In genomic region chr11:24509114-24509513, GRCh38 we compare ENCODE assay signal across 1 cellular context.
TF ChIP-seq lines count a peak whose summit lies in the region.

No MANE protein-coding gene starts in this region.

TF ChIP-seq in GM23338, 12 proteins besides CTCF, POLR2A, EP300 and RAD21 (continued from another document):
- TF ChIP-seq, protein P1, sequence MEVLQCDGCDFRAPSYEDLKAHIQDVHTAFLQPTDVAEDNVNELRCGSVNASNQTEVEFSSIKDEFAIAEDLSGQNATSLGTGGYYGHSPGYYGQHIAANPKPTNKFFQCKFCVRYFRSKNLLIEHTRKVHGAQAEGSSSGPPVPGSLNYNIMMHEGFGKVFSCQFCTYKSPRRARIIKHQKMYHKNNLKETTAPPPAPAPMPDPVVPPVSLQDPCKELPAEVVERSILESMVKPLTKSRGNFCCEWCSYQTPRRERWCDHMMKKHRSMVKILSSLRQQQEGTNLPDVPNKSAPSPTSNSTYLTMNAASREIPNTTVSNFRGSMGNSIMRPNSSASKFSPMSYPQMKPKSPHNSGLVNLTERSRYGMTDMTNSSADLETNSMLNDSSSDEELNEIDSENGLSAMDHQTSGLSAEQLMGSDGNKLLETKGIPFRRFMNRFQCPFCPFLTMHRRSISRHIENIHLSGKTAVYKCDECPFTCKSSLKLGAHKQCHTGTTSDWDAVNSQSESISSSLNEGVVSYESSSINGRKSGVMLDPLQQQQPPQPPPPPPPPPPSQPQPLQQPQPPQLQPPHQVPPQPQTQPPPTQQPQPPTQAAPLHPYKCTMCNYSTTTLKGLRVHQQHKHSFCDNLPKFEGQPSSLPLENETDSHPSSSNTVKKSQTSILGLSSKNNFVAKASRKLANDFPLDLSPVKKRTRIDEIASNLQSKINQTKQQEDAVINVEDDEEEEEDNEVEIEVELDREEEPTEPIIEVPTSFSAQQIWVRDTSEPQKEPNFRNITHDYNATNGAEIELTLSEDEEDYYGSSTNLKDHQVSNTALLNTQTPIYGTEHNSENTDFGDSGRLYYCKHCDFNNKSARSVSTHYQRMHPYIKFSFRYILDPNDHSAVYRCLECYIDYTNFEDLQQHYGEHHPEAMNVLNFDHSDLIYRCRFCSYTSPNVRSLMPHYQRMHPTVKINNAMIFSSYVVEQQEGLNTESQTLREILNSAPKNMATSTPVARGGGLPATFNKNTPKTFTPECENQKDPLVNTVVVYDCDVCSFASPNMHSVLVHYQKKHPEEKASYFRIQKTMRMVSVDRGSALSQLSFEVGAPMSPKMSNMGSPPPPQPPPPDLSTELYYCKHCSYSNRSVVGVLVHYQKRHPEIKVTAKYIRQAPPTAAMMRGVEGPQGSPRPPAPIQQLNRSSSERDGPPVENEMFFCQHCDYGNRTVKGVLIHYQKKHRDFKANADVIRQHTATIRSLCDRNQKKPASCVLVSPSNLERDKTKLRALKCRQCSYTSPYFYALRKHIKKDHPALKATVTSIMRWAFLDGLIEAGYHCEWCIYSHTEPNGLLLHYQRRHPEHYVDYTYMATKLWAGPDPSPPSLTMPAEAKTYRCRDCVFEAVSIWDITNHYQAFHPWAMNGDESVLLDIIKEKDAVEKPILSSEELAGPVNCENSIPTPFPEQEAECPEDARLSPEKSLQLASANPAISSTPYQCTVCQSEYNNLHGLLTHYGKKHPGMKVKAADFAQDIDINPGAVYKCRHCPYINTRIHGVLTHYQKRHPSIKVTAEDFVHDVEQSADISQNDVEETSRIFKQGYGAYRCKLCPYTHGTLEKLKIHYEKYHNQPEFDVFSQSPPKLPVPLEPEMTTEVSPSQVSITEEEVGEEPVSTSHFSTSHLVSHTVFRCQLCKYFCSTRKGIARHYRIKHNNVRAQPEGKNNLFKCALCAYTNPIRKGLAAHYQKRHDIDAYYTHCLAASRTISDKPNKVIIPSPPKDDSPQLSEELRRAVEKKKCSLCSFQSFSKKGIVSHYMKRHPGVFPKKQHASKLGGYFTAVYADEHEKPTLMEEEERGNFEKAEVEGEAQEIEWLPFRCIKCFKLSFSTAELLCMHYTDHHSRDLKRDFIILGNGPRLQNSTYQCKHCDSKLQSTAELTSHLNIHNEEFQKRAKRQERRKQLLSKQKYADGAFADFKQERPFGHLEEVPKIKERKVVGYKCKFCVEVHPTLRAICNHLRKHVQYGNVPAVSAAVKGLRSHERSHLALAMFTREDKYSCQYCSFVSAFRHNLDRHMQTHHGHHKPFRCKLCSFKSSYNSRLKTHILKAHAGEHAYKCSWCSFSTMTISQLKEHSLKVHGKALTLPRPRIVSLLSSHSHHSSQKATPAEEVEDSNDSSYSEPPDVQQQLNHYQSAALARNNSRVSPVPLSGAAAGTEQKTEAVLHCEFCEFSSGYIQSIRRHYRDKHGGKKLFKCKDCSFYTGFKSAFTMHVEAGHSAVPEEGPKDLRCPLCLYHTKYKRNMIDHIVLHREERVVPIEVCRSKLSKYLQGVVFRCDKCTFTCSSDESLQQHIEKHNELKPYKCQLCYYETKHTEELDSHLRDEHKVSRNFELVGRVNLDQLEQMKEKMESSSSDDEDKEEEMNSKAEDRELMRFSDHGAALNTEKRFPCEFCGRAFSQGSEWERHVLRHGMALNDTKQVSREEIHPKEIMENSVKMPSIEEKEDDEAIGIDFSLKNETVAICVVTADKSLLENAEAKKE (CRISPR knock-in tag; IDR thresholded peaks at IDR 0.05) = no peak
- TF ChIP-seq ZNF114 (CRISPR knock-in tag; IDR thresholded peaks at IDR 0.05) = no peak
- TF ChIP-seq CREB1 (CRISPR knock-in tag; IDR thresholded peaks at IDR 0.05; ENCODE audit: low read depth) = no peak
- no peak for TF ChIP-seq EZH2phosphoT487 (IDR thresholded peaks at IDR 0.05; ENCODE audit: unreplicated experiment)
- no peak for TF ChIP-seq ETS1 (IDR thresholded peaks at IDR 0.05)
